Comparison of ENCODE assay signal across 1 cellular context in the genomic region with DNA sequence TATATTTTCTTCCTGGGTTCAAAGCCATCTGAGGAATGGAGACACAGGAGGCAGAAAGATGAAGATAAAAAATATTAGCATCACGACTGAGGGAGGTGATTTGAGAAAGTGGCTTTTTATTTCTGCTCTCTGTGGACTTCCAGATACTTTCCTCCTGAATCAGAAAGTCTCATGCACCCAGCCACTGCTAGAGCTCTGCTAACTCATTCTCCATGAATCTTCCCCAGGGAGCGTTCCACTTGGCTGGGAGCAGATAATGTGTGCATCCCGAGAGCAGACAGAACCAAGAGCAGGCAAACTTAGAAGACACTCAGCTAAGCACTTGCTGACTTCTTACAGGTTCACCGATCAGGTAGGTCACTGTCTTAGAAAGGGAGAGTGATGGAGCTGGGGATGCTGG.
TF ChIP-seq lines count a peak whose summit lies in the region.

No MANE protein-coding gene starts in this region.

TF ChIP-seq in GM23338, 12 proteins besides CTCF, POLR2A, EP300 and RAD21 (continued from another document):
- TF ChIP-seq, protein P1, sequence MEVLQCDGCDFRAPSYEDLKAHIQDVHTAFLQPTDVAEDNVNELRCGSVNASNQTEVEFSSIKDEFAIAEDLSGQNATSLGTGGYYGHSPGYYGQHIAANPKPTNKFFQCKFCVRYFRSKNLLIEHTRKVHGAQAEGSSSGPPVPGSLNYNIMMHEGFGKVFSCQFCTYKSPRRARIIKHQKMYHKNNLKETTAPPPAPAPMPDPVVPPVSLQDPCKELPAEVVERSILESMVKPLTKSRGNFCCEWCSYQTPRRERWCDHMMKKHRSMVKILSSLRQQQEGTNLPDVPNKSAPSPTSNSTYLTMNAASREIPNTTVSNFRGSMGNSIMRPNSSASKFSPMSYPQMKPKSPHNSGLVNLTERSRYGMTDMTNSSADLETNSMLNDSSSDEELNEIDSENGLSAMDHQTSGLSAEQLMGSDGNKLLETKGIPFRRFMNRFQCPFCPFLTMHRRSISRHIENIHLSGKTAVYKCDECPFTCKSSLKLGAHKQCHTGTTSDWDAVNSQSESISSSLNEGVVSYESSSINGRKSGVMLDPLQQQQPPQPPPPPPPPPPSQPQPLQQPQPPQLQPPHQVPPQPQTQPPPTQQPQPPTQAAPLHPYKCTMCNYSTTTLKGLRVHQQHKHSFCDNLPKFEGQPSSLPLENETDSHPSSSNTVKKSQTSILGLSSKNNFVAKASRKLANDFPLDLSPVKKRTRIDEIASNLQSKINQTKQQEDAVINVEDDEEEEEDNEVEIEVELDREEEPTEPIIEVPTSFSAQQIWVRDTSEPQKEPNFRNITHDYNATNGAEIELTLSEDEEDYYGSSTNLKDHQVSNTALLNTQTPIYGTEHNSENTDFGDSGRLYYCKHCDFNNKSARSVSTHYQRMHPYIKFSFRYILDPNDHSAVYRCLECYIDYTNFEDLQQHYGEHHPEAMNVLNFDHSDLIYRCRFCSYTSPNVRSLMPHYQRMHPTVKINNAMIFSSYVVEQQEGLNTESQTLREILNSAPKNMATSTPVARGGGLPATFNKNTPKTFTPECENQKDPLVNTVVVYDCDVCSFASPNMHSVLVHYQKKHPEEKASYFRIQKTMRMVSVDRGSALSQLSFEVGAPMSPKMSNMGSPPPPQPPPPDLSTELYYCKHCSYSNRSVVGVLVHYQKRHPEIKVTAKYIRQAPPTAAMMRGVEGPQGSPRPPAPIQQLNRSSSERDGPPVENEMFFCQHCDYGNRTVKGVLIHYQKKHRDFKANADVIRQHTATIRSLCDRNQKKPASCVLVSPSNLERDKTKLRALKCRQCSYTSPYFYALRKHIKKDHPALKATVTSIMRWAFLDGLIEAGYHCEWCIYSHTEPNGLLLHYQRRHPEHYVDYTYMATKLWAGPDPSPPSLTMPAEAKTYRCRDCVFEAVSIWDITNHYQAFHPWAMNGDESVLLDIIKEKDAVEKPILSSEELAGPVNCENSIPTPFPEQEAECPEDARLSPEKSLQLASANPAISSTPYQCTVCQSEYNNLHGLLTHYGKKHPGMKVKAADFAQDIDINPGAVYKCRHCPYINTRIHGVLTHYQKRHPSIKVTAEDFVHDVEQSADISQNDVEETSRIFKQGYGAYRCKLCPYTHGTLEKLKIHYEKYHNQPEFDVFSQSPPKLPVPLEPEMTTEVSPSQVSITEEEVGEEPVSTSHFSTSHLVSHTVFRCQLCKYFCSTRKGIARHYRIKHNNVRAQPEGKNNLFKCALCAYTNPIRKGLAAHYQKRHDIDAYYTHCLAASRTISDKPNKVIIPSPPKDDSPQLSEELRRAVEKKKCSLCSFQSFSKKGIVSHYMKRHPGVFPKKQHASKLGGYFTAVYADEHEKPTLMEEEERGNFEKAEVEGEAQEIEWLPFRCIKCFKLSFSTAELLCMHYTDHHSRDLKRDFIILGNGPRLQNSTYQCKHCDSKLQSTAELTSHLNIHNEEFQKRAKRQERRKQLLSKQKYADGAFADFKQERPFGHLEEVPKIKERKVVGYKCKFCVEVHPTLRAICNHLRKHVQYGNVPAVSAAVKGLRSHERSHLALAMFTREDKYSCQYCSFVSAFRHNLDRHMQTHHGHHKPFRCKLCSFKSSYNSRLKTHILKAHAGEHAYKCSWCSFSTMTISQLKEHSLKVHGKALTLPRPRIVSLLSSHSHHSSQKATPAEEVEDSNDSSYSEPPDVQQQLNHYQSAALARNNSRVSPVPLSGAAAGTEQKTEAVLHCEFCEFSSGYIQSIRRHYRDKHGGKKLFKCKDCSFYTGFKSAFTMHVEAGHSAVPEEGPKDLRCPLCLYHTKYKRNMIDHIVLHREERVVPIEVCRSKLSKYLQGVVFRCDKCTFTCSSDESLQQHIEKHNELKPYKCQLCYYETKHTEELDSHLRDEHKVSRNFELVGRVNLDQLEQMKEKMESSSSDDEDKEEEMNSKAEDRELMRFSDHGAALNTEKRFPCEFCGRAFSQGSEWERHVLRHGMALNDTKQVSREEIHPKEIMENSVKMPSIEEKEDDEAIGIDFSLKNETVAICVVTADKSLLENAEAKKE (CRISPR knock-in tag; IDR thresholded peaks at IDR 0.05) = no peak
- no peak for TF ChIP-seq POLR2AphosphoS5 (IDR thresholded peaks at IDR 0.05; ENCODE audit: low read depth)
- TF ChIP-seq, protein P2, sequence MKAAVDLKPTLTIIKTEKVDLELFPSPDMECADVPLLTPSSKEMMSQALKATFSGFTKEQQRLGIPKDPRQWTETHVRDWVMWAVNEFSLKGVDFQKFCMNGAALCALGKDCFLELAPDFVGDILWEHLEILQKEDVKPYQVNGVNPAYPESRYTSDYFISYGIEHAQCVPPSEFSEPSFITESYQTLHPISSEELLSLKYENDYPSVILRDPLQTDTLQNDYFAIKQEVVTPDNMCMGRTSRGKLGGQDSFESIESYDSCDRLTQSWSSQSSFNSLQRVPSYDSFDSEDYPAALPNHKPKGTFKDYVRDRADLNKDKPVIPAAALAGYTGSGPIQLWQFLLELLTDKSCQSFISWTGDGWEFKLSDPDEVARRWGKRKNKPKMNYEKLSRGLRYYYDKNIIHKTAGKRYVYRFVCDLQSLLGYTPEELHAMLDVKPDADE (IDR thresholded peaks at IDR 0.05) = no peak
- no peak for TF ChIP-seq STAT1 (IDR thresholded peaks at IDR 0.05; ENCODE audit: unreplicated experiment)
- TF ChIP-seq CREB1 (CRISPR knock-in tag; IDR thresholded peaks at IDR 0.05; ENCODE audit: low read depth) = no peak
- no peak for TF ChIP-seq NANOG (IDR thresholded peaks at IDR 0.05; ENCODE audit: borderline replicate concordance)
- TF ChIP-seq ZNF331 (CRISPR knock-in tag; IDR thresholded peaks at IDR 0.05; ENCODE audit: low read depth) = no peak
- TF ChIP-seq JUNB (IDR thresholded peaks at IDR 0.05; ENCODE audit: unreplicated experiment) = no peak
- TF ChIP-seq, protein P3, sequence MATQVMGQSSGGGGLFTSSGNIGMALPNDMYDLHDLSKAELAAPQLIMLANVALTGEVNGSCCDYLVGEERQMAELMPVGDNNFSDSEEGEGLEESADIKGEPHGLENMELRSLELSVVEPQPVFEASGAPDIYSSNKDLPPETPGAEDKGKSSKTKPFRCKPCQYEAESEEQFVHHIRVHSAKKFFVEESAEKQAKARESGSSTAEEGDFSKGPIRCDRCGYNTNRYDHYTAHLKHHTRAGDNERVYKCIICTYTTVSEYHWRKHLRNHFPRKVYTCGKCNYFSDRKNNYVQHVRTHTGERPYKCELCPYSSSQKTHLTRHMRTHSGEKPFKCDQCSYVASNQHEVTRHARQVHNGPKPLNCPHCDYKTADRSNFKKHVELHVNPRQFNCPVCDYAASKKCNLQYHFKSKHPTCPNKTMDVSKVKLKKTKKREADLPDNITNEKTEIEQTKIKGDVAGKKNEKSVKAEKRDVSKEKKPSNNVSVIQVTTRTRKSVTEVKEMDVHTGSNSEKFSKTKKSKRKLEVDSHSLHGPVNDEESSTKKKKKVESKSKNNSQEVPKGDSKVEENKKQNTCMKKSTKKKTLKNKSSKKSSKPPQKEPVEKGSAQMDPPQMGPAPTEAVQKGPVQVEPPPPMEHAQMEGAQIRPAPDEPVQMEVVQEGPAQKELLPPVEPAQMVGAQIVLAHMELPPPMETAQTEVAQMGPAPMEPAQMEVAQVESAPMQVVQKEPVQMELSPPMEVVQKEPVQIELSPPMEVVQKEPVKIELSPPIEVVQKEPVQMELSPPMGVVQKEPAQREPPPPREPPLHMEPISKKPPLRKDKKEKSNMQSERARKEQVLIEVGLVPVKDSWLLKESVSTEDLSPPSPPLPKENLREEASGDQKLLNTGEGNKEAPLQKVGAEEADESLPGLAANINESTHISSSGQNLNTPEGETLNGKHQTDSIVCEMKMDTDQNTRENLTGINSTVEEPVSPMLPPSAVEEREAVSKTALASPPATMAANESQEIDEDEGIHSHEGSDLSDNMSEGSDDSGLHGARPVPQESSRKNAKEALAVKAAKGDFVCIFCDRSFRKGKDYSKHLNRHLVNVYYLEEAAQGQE (IDR thresholded peaks at IDR 0.05; ENCODE audit: unreplicated experiment) = no peak
- TF ChIP-seq EZH2phosphoT487 (IDR thresholded peaks at IDR 0.05; ENCODE audit: unreplicated experiment) = no peak
